Comparison of ENCODE assay signal across 16 cellular contexts in genomic region chr7:1076184-1077072, GRCh38. TPM values are rescaled to one million over a fixed set of nuclear protein-coding genes. Genes with fewer than 3 reads are reported as not detected.
DNase-seq lines count a peak whose midpoint lies in the region; ATAC-seq, FAIRE-seq and TF ChIP-seq lines count a peak whose summit lies in the region.
"Had no signal": no experiment of that assay in that cellular context is flagged by ENCODE, and none has a peak within 500 bp of the region (broad histone marks: within the 10 kb centered on the region; RNA-seq: fewer than 3 reads in every experiment).

No MANE protein-coding gene starts in this region.

- DNase-seq in HTR-8/SVneo (ENCODE audit: insufficient read length, low spot score) (no peak), cardiac fibroblast (ENCODE audit: low read depth in 2 of 2) (peak; percentile 28 to 34), right atrium auricular region (ENCODE audit: low spot score) (peak; percentile 62), AG08395 (ENCODE audit: low spot score) (no peak), T-helper 1 cell (no peak)
- DNase-seq: activated CD4-positive, alpha-beta T cell treated with anti-CD3 and anti-CD28 coated beads for 36 hours; endodermal cell; MM.1S; NCI-H2107; stimulated activated CD4-positive, alpha-beta T cell treated with anti-CD3 and anti-CD28 coated beads, Interleukin-2, amount 100 ng/mL, for 48 hours had no signal

- H3K4me1 ChIP-seq in right atrium auricular region (peaks cover 0 to 9% of the 10 kb centered on the region in 2 donors), skeletal muscle satellite cell (ENCODE audit: control insufficient read depth, insufficient read depth, low read length) (peaks cover 9% of the 10 kb centered on the region)

- H3K36me3 ChIP-seq in right atrium auricular region (no peaks in the 10 kb centered on the region), skeletal muscle satellite cell (ENCODE audit: insufficient read depth, low read length) (no peaks in the 10 kb centered on the region)

- no peak overlapping the region for H3K9ac ChIP-seq in skeletal muscle satellite cell (ENCODE audit: low read depth, low read length)

- H3K4me2 ChIP-seq in skeletal muscle satellite cell (ENCODE audit: low read length) = peak overlapping the region; percentile 67
- H3K4me2 ChIP-seq: GM23338 had no signal

- H3K9me3 ChIP-seq in right atrium auricular region = no peaks in the 10 kb centered on the region
- H3K9me3 ChIP-seq in skeletal muscle satellite cell (replicated peaks; ENCODE audit: low read length) = no peaks in the 10 kb centered on the region

- TF ChIP-seq CTCF in cardiac fibroblast (IDR thresholded peaks at IDR 0.05; ENCODE audit: low read depth, low read length) (peak; percentile 1), right atrium auricular region (IDR thresholded peaks at IDR 0.05) (no peak)

- peak overlapping the region in 1 of 2 donors; percentile 0 for H3K27ac ChIP-seq in right atrium auricular region

- ATAC-seq in HG03342 (IDR thresholded peaks at IDR 0.05; ENCODE audit: unreplicated experiment) = no peak
- ATAC-seq in HG02588 (IDR thresholded peaks at IDR 0.05; ENCODE audit: unreplicated experiment) = no peak
- ATAC-seq: activated CD4-positive, alpha-beta T cell treated with anti-CD3 and anti-CD28 coated beads for 36 hours; GM23338; stimulated activated memory B cell treated with anti-CD40 and anti-IgM and Interleukin-4, amounts not matched to agents 10 μg/mL and 1 μg/mL and 100 μg/mL, for 72 hours had no signal

- FAIRE-seq in HTR-8/SVneo (lab: Jason Lieb, UNC) = peak; percentile 58

- peak overlapping the region in 1 of 2 donors; percentile 22 for H3K4me3 ChIP-seq in cardiac fibroblast (replicated peaks in 1 of 2; ENCODE audit: low read depth in 2 of 2, low read length in 2 of 2)
- peak overlapping the region in 1 of 2 donors; percentile 32 for H3K4me3 ChIP-seq in right atrium auricular region
- H3K4me3 ChIP-seq in skeletal muscle satellite cell (ENCODE audit: low read length) = peak overlapping the region; percentile 22
- H3K4me3 ChIP-seq: GM23338 had no signal

- no peaks in the 10 kb centered on the region for H3K27me3 ChIP-seq in right atrium auricular region
- no peaks in the 10 kb centered on the region for H3K27me3 ChIP-seq in skeletal muscle satellite cell (ENCODE audit: control insufficient read depth, insufficient read depth, low read length)

RNA-seq across cellular contexts. Expression of gene GPER1, which starts 11.5 kb away (rescaled TPM):
- total RNA-seq in right atrium auricular region = 1 to 10 TPM; 4.6 to 6.9 TPM
- 5.1 and 9.6 TPM in 2 replicates for total RNA-seq in skeletal muscle satellite cell (2012; rRNA removed)
- total RNA-seq: activated CD4-positive, alpha-beta T cell treated with anti-CD3 and anti-CD28 coated beads for 36 hours; activated T-helper 1 cell treated with anti-CD3 and anti-CD28 coated beads, Interleukin-12 subunit alpha, Interleukin-12 subunit beta, Interleukin-2, Interleukin-4 antibody, amounts not matched to agents 30 ng/mL and 10 ng/mL and 1 ng/mL, durations not matched to agents 14 hours and 24 hours and 36 hours; GM23338 had no signal

RNA-seq across cellular contexts. Expression of gene GPR146, which starts 32.1 kb away (rescaled TPM):
- 10 to 100 TPM; 13.4 to 18.6 TPM for total RNA-seq in right atrium auricular region
- 1.8 and 6.8 TPM in 2 replicates for total RNA-seq in skeletal muscle satellite cell (2012; rRNA removed)

Comparison
In these comparisons a context has a peak if more than half of its experiments do, and no peak if none do; other contexts are left out.
1. DNase-seq: peak in cardiac fibroblast (2 of 2) and right atrium auricular region (single experiment); none in HTR-8/SVneo (single experiment), AG08395 (single experiment) and T-helper 1 cell (0 of 5).